In genomic region chr10:84139126-84140035, GRCh38 we compare ENCODE assay signal across 1 cellular context.
A peak's percentile ranks its signal among the peaks of the same experiment; 100 is the strongest.
TF ChIP-seq lines count a peak whose summit lies in the region.

Gene GHITM (plus strand): TSS chr10:84139509. CDS start chr10:84141501, 1,992 bp downstream.

TF ChIP-seq in K562, 482 proteins besides CTCF, POLR2A, EP300 and RAD21 (continued from another document and continues in another):
- TF ChIP-seq CHD7 (IDR thresholded peaks at IDR 0.05; ENCODE audit: low read depth, low read length) (no peak), ZNF318 (IDR thresholded peaks at IDR 0.05; ENCODE audit: borderline replicate concordance in 1 of 2, low read depth in 1 of 2) (no peak), GTF2E2 (tag; IDR thresholded peaks at IDR 0.05) (peak; percentile 87), HNRNPK (IDR thresholded peaks at IDR 0.05; ENCODE audit: low read depth, low read length, poor library complexity, severe bottlenecking) (no peak), TSC22D4 (tag; IDR thresholded peaks at IDR 0.05) (no peak), E2F6 (IDR thresholded peaks at IDR 0.05; ENCODE audit: borderline replicate concordance in 1 of 2, extremely low read depth in 1 of 2, insufficient read depth in 1 of 2, insufficient read length in 1 of 2, low read depth in 1 of 2, low read length in 1 of 2, poor library complexity in 1 of 2, severe bottlenecking in 1 of 2) (peak; percentile 5 to 29), ZNF3 (CRISPR knock-in tag; IDR thresholded peaks at IDR 0.05) (no peak), EP400 (IDR thresholded peaks at IDR 0.05) (peak; percentile 95), ZNF24 (IDR thresholded peaks at IDR 0.05) (no peak), U2AF1 (optimal IDR thresholded peaks at IDR 0.05; ENCODE audit: low read depth, low read length) (peak; percentile 59), USF2 (CRISPR knock-in tag; IDR thresholded peaks at IDR 0.05) (peak; percentile 37; the same call in 1 of the 2 replicates), ZNF584 (CRISPR knock-in tag; IDR thresholded peaks at IDR 0.05; ENCODE audit: low read depth) (peak; percentile 81), MCM7 (IDR thresholded peaks at IDR 0.05) (no peak), ILK (tag; IDR thresholded peaks at IDR 0.05; ENCODE audit: borderline replicate concordance, low read depth) (no peak), ZNF707 (CRISPR knock-in tag; conservative IDR thresholded peaks at IDR 0.05) (no peak), ZNF740 (CRISPR knock-in tag; IDR thresholded peaks at IDR 0.05) (0 out of 2 replicates have a peak, but pooled peaks have one; percentile 39), ZNF740 (tag; IDR thresholded peaks at IDR 0.05) (no peak), MAFG (tag; conservative IDR thresholded peaks at IDR 0.05) (peak; percentile 96), BCL6 (CRISPR knock-in tag; IDR thresholded peaks at IDR 0.05) (no peak), NFIC (IDR thresholded peaks at IDR 0.05) (no peak; the same call in 1 of the 2 replicates), ZC3H11A (IDR thresholded peaks at IDR 0.05; ENCODE audit: low read depth, low read length) (no peak), ZFP30 (CRISPR knock-in tag; IDR thresholded peaks at IDR 0.05; ENCODE audit: borderline replicate concordance) (no peak), BCLAF1 (IDR thresholded peaks at IDR 0.05; ENCODE audit: borderline replicate concordance in 1 of 2, control insufficient read depth in 1 of 2, low read depth in 2 of 2, low read length in 1 of 2) (no peak), MCM3 (IDR thresholded peaks at IDR 0.05) (no peak), FOXJ3 (CRISPR knock-in tag; IDR thresholded peaks at IDR 0.05) (no peak), HDAC2 (IDR thresholded peaks at IDR 0.05) (0 out of 2 replicates have a peak, but pooled peaks have one; percentile 16), CHD4 (IDR thresholded peaks at IDR 0.05; ENCODE audit: insufficient read depth, insufficient replicate concordance, low read depth, low read length, poor library complexity, severe bottlenecking) (no peak), RUNX1 (IDR thresholded peaks at IDR 0.05; ENCODE audit: low read depth) (no peak), NCOA1 (IDR thresholded peaks at IDR 0.05; ENCODE audit: low read depth) (no peak; the same call in none of the 2 replicates), PTRF (tag; IDR thresholded peaks at IDR 0.05) (0 out of 2 replicates have a peak, but pooled peaks have one; percentile 18), LCOR (CRISPR knock-in tag; IDR thresholded peaks at IDR 0.05) (0 out of 2 replicates have a peak, but pooled peaks have one; percentile 77)
